In genomic region chr2:202426751-202427150, GRCh38 we compare ENCODE assay signal across 20 cellular contexts.
"Had no signal": no experiment of that assay in that cellular context is flagged by ENCODE, and none has a peak within 500 bp of the region (broad histone marks: within the 10 kb centered on the region; RNA-seq: fewer than 3 reads in every experiment).

No MANE protein-coding gene starts in this region.

- H3K27me3 ChIP-seq: sigmoid colon, stomach, suprapubic skin, tibial nerve, uterus had no signal

- H3K27ac ChIP-seq: lower lobe of right lung, stomach, suprapubic skin, tibial nerve, WERI-Rb-1 had no signal

- H3K4me2 ChIP-seq: smooth muscle cell had no signal

- H3K4me3 ChIP-seq: lower lobe of right lung, sigmoid colon, smooth muscle cell, stomach, suprapubic skin, tibial nerve, uterus had no signal

- DNase-seq: activated CD4-positive, alpha-beta T cell treated with anti-CD3 and anti-CD28 coated beads for 1 hour; activated CD4-positive, alpha-beta T cell treated with anti-CD3 and anti-CD28 coated beads, Interleukin-2, amount 50 U/mL, for 1 hour; activated gamma-delta T cell treated with Interleukin-2 at 50 U/mL for 16 hours; activated T-cell treated with anti-CD3 and anti-CD28 coated beads, Interleukin-2, amount 50 U/mL, for 1 hour; anterior cingulate cortex; lower lobe of right lung; nephron progenitor cell; posterior cingulate gyrus; sigmoid colon; stimulated activated CD4-positive, alpha-beta T cell treated with anti-CD3 and anti-CD28 coated beads, Interleukin-15, amount 100 ng/mL, for 24 hours; stomach; uterus; WERI-Rb-1 had no signal

- H3K36me3 ChIP-seq: lower lobe of right lung, sigmoid colon, stomach, suprapubic skin, tibial nerve, uterus, WERI-Rb-1 had no signal

- H3K4me1 ChIP-seq: suprapubic skin had no signal

- H3K27me3 Mint-ChIP-seq: activated naive CD4-positive, alpha-beta T cell treated with anti-CD3 and anti-CD28 coated beads, Interleukin-2, amount 50 U/mL, for 24 hours; brain; stimulated activated memory B cell treated with anti-CD40 and anti-IgM and Interleukin-4, amounts not matched to agents 10 μg/mL and 1 μg/mL and 100 μg/mL, for 72 hours had no signal

- ATAC-seq: lower lobe of right lung; stimulated activated memory B cell treated with anti-CD40 and anti-IgM and Interleukin-4, amounts not matched to agents 10 μg/mL and 1 μg/mL and 100 μg/mL, for 72 hours had no signal

- H3K9me3 Mint-ChIP-seq: activated naive CD4-positive, alpha-beta T cell treated with anti-CD3 and anti-CD28 coated beads, Interleukin-2, amount 50 U/mL, for 24 hours had no signal

- H3K9me3 ChIP-seq: lower lobe of right lung, sigmoid colon, stomach, tibial nerve, uterus had no signal

- H3K4me3 Mint-ChIP-seq: activated naive CD4-positive, alpha-beta T cell treated with anti-CD3 and anti-CD28 coated beads, Interleukin-2, amount 50 U/mL, for 24 hours; brain; mesothelial cell of epicardium; nephron progenitor cell; stimulated activated memory B cell treated with anti-CD40 and anti-IgM and Interleukin-4, amounts not matched to agents 10 μg/mL and 1 μg/mL and 100 μg/mL, for 72 hours had no signal

- H3K27ac Mint-ChIP-seq: activated naive CD4-positive, alpha-beta T cell treated with anti-CD3 and anti-CD28 coated beads, Interleukin-2, amount 50 U/mL, for 24 hours; nephron progenitor cell; stimulated activated memory B cell treated with anti-CD40 and anti-IgM and Interleukin-4, amounts not matched to agents 10 μg/mL and 1 μg/mL and 100 μg/mL, for 72 hours had no signal

- H3K4me1 Mint-ChIP-seq: brain, nephron progenitor cell had no signal
